Comparison of ENCODE assay signal across 22 cellular contexts in the genomic region with DNA sequence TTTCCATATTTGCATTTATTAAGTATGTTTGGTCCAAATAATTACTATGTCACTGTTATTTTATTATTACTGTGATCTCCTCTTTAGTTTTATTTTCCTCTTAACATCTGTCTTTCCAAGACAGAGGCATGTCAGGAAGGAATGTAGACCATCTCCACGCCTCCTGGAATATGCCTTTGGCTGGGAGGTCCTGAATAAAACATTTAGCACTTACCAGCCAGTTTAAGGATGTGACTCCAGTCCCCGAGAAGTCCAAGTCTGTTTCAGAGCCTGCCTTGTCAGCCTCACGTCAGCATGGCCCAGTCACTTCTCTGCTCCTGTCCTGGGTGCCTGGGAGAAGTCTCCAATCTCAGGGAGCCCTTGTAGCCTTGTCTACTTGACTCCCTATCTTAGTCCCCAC.
"Had no signal": no experiment of that assay in that cellular context is flagged by ENCODE, and none has a peak within 500 bp of the region (broad histone marks: within the 10 kb centered on the region; RNA-seq: fewer than 3 reads in every experiment).

No MANE protein-coding gene starts in this region.

- H3K9me3 ChIP-seq: colonic mucosa, esophagus squamous epithelium, gastroesophageal sphincter, heart right ventricle, left lung, lower lobe of right lung, mucosa of descending colon had no signal

- H3K27me3 ChIP-seq: colonic mucosa, esophagus squamous epithelium, foreskin keratinocyte, gastroesophageal sphincter, heart right ventricle, left lung had no signal

- H3K4me1 ChIP-seq: colonic mucosa, esophagus squamous epithelium, foreskin keratinocyte, gastroesophageal sphincter, left lung, lower lobe of right lung had no signal

- H3K4me3 ChIP-seq: colonic mucosa, esophagus squamous epithelium, gastroesophageal sphincter, heart right ventricle, left lung, lower lobe of right lung, mucosa of descending colon had no signal

- H3K27ac ChIP-seq: colonic mucosa, epithelial cell of prostate, esophagus squamous epithelium, foreskin keratinocyte, gastroesophageal sphincter, heart right ventricle, left lung, lower lobe of right lung had no signal

- H3K36me3 ChIP-seq: colonic mucosa, esophagus squamous epithelium, gastroesophageal sphincter, heart right ventricle, left lung, lower lobe of right lung had no signal

- DNase-seq: cerebellar nuclear complex; colonic mucosa; cortex of kidney; effector CD8-positive, alpha-beta T cell; effector memory CD8-positive, alpha-beta T cell; endodermal cell; erythroblast; esophagus squamous epithelium; foreskin keratinocyte; glutamatergic neuron; head of caudate nucleus; heart right ventricle; hippocampal formation; left cardiac atrium; left lung; left ventricle myocardium superior; lower lobe of right lung; mesenchymal stem cell; mucosa of descending colon had no signal

- ATAC-seq: effector memory CD8-positive, alpha-beta T cell; esophagus mucosa; foreskin keratinocyte; gastroesophageal sphincter; left cardiac atrium; left lung; left ventricle myocardium superior; lower lobe of right lung; mucosa of descending colon had no signal
